Comparison of ENCODE assay signal across 24 cellular contexts in genomic region chr5:16005210-16005609, GRCh38.
"Had no signal": no experiment of that assay in that cellular context is flagged by ENCODE, and none has a peak within 500 bp of the region (broad histone marks: within the 10 kb centered on the region; RNA-seq: fewer than 3 reads in every experiment).

No MANE protein-coding gene starts in this region.

- H3K27ac Mint-ChIP-seq: activated naive CD8-positive, alpha-beta T cell; brain; effector memory CD8-positive, alpha-beta T cell; natural killer cell had no signal

- H3K4me3 ChIP-seq: ascending aorta, cardiac muscle cell, gastroesophageal sphincter, hepatocyte, left lung, lower lobe of right lung, suprapubic skin, tibial artery, upper lobe of right lung had no signal

- H3K4me3 Mint-ChIP-seq: activated naive CD8-positive, alpha-beta T cell; brain; effector memory CD8-positive, alpha-beta T cell; natural killer cell had no signal

- H3K4me1 ChIP-seq: ascending aorta, gastroesophageal sphincter, left lung, lower lobe of right lung, suprapubic skin, tibial artery, upper lobe of right lung had no signal

- DNase-seq: activated CD4-positive, alpha-beta T cell treated with anti-CD3 and anti-CD28 coated beads for 4 hours; activated CD4-positive, alpha-beta T cell treated with anti-CD3 and anti-CD28 coated beads, Interleukin-2, amount 50 U/mL, for 4 hours; activated CD8-positive, alpha-beta memory T cell treated with anti-CD3 and anti-CD28 coated beads for 24 hours; activated effector memory CD4-positive, alpha-beta T cell treated with Interleukin-2 at 50 U/mL for 16 hours; activated naive CD4-positive, alpha-beta T cell treated with Interleukin-2 at 50 U/mL for 16 hours; cortex of kidney; effector memory CD8-positive, alpha-beta T cell; erythroblast; kidney; left lung; lower lobe of right lung; mesendoderm; natural killer cell; right cardiac atrium; stimulated activated naive CD4-positive, alpha-beta T cell; tibial artery; upper lobe of right lung had no signal

- H3K4me1 Mint-ChIP-seq: brain, natural killer cell had no signal

- H3K27ac ChIP-seq: ascending aorta, cardiac muscle cell, gastroesophageal sphincter, hepatocyte, left lung, lower lobe of right lung, suprapubic skin, tibial artery, upper lobe of right lung had no signal

- H3K4me2 ChIP-seq: hepatocyte had no signal

- H3K36me3 ChIP-seq: ascending aorta, cardiac muscle cell, gastroesophageal sphincter, left lung, lower lobe of right lung, suprapubic skin, tibial artery, upper lobe of right lung had no signal

- H3K27me3 ChIP-seq: ascending aorta, cardiac muscle cell, hepatocyte, left lung, suprapubic skin, upper lobe of right lung had no signal

- H3K27me3 Mint-ChIP-seq: activated naive CD8-positive, alpha-beta T cell; brain; effector memory CD8-positive, alpha-beta T cell had no signal

- H3K36me3 Mint-ChIP-seq: activated naive CD8-positive, alpha-beta T cell; brain; natural killer cell had no signal
